17 cellular contexts compared by ENCODE assay signal in the genomic region with DNA sequence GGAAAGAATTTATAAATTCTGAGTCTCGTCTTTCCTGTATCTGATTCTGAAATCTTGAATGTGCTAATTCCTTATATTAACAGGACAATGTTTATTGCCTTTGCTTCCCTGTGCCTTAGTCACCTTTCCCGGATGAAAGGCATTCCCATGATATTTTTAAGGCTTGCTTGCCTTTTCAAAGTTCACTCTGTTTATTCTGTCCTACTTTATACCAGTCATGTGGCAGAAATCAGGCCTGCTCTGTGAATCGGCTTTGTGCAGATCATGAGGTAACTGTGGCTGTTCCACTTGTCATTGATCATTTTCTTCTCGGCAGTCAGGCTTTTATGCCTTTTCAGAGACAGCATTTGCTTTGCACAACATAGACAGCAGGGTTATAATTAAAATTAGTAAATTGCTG. TPM values are rescaled to one million over a fixed set of nuclear protein-coding genes. Genes with fewer than 3 reads are reported as not detected.
DNase-seq lines count a peak whose midpoint lies in the region; ATAC-seq, FAIRE-seq and TF ChIP-seq lines count a peak whose summit lies in the region.
"Had no signal": no experiment of that assay in that cellular context is flagged by ENCODE, and none has a peak within 500 bp of the region (broad histone marks: within the 10 kb centered on the region; RNA-seq: fewer than 3 reads in every experiment).

No MANE protein-coding gene starts in this region.

- H3K4me2 ChIP-seq in astrocyte (ENCODE audit: low read length), result peak overlapping the region; percentile 32

- intact Hi-C loops in right cardiac atrium (cut with DNase I), result no loop called here

- no peak overlapping the region for H3K4me3 Mint-ChIP-seq in astrocyte (ENCODE audit: unreplicated experiment)
- H3K4me3 Mint-ChIP-seq: activated CD4-positive, alpha-beta memory T cell treated with anti-CD3 and anti-CD28 coated beads for 36 hours; activated naive CD8-positive, alpha-beta T cell treated with anti-CD3 and anti-CD28 coated beads for 36 hours; immature natural killer cell had no signal

- no peak for TF ChIP-seq CTCF in astrocyte (IDR thresholded peaks at IDR 0.05; ENCODE audit: insufficient read depth, low read depth, low read length)
- TF ChIP-seq CTCF in GM13976 (IDR thresholded peaks at IDR 0.05; ENCODE audit: borderline replicate concordance, control extremely low read depth, extremely low read depth, insufficient read depth, missing control alignments), result no peak

- H3K27ac Mint-ChIP-seq in astrocyte (ENCODE audit: unreplicated experiment), result no peak overlapping the region
- H3K27ac Mint-ChIP-seq: activated CD4-positive, alpha-beta memory T cell treated with anti-CD3 and anti-CD28 coated beads for 36 hours; activated naive CD8-positive, alpha-beta T cell treated with anti-CD3 and anti-CD28 coated beads for 36 hours; immature natural killer cell had no signal

- H3K27ac ChIP-seq in astrocyte (ENCODE audit: low read depth, low read length), result no peak overlapping the region
- peak overlapping the region; percentile 75 for H3K27ac ChIP-seq in right cardiac atrium (ENCODE audit: low read length)

- no peaks in the 10 kb centered on the region for H3K27me3 Mint-ChIP-seq in astrocyte (ENCODE audit: low read depth, unreplicated experiment)
- H3K27me3 Mint-ChIP-seq: activated CD4-positive, alpha-beta memory T cell treated with anti-CD3 and anti-CD28 coated beads for 36 hours; activated naive CD8-positive, alpha-beta T cell treated with anti-CD3 and anti-CD28 coated beads for 36 hours had no signal

- DNase-seq in G401 (ENCODE audit: low spot score), result peak; percentile 45
- peak; percentile 67 for DNase-seq in astrocyte (ENCODE audit: low read depth)
- no peak for DNase-seq in right cardiac atrium
- DNase-seq in putamen (ENCODE audit: low spot score), result peak; percentile 72
- no peak for DNase-seq in GM13976 (ENCODE audit: low spot score)
- DNase-seq in NCI-H748 treated with DMSO at 0.1 percent for 48 hours (lab: John Stamatoyannopoulos, UW), result no peak
- no peak for DNase-seq in NCI-H2227 treated with DMSO at 0.1 percent for 48 hours (lab: John Stamatoyannopoulos, UW)
- no peak for DNase-seq in DMS153 (lab: John Stamatoyannopoulos, UW)
- DNase-seq: activated CD4-positive, alpha-beta memory T cell treated with anti-CD3 and anti-CD28 coated beads for 36 hours; activated naive CD8-positive, alpha-beta T cell treated with anti-CD3 and anti-CD28 coated beads for 36 hours; AML-193; erythroblast; immature natural killer cell; NCI-H1105; occipital lobe had no signal

- H3K9me3 Mint-ChIP-seq in astrocyte (ENCODE audit: unreplicated experiment), result no peaks in the 10 kb centered on the region
- H3K9me3 Mint-ChIP-seq: activated CD4-positive, alpha-beta memory T cell treated with anti-CD3 and anti-CD28 coated beads for 36 hours; activated naive CD8-positive, alpha-beta T cell treated with anti-CD3 and anti-CD28 coated beads for 36 hours; immature natural killer cell had no signal

- H4K20me1 ChIP-seq in astrocyte (ENCODE audit: insufficient read depth, low read length), result peaks cover under 1% of the 10 kb centered on the region

- H3K9me3 ChIP-seq in astrocyte (ENCODE audit: insufficient read depth, low read depth, low read length) (no peaks in the 10 kb centered on the region), right cardiac atrium (ENCODE audit: control insufficient read depth, low read length) (no peaks in the 10 kb centered on the region)
- H3K9me3 ChIP-seq: tibial nerve had no signal

- H3K36me3 ChIP-seq in astrocyte (ENCODE audit: insufficient read depth, low read length), result peaks cover 10% of the 10 kb centered on the region

- ATAC-seq in right cardiac atrium, result no peak

- H3K79me2 ChIP-seq in astrocyte (ENCODE audit: insufficient read depth, low read length), result peaks cover 7% of the 10 kb centered on the region

- H3K4me3 ChIP-seq in astrocyte (ENCODE audit: insufficient read depth, low read depth, low read length) (no peak overlapping the region), right cardiac atrium (ENCODE audit: low read length) (no peak overlapping the region)
- H3K4me3 ChIP-seq: tibial nerve had no signal

- in situ Hi-C loops in G401 (cut with HindIII; ENCODE audit: low sequenced_read_pairs), result no loop called here
- in situ Hi-C loops in GM13976 (cut with MboI; ENCODE audit: low sequenced_read_pairs, unreplicated experiment), result no loop called here

- H3K4me1 ChIP-seq in astrocyte (ENCODE audit: insufficient read depth, low read length) (peaks cover 10% of the 10 kb centered on the region), right cardiac atrium (ENCODE audit: control insufficient read depth, insufficient read depth, low read length) (peaks cover 3% of the 10 kb centered on the region)

- FAIRE-seq in astrocyte (lab: Jason Lieb, UNC), result no peak

- no peaks in the 10 kb centered on the region for H3K27me3 ChIP-seq in astrocyte (ENCODE audit: insufficient read depth, low read length)
- H3K27me3 ChIP-seq in right cardiac atrium (ENCODE audit: control insufficient read depth, insufficient read depth), result no peaks in the 10 kb centered on the region
- H3K27me3 ChIP-seq: tibial nerve had no signal

- peak overlapping the region; percentile 34 for H3K9ac ChIP-seq in astrocyte (ENCODE audit: low read length)

- H2AFZ ChIP-seq in astrocyte (ENCODE audit: low read depth, low read length), result no peak overlapping the region

- 54% methylated on average over 4 of the region's 4 CpGs for WGBS in right cardiac atrium

- H3K4me1 Mint-ChIP-seq in astrocyte (ENCODE audit: low read depth, unreplicated experiment), result no peaks in the 10 kb centered on the region
- H3K4me1 Mint-ChIP-seq: immature natural killer cell had no signal

- peaks cover 12% of the 10 kb centered on the region for H3K36me3 Mint-ChIP-seq in astrocyte (ENCODE audit: low read depth, unreplicated experiment)

RNA-seq across cellular contexts. Expression of gene ABCC11, which starts 28.8 kb away (rescaled TPM):
- total RNA-seq in G401 (2014; rRNA removed; shearing (Covaris generic)), result 0.03 and 0.12 TPM in 2 replicates
- 0.29 and 0.32 TPM in 2 replicates for total RNA-seq in astrocyte
- under 1 TPM in 2 of 4 donors, not detected in 2; 0.09 to 0.25 TPM for total RNA-seq in right cardiac atrium
- polyA plus RNA-seq in right cardiac atrium, result 0.09 TPM
- total RNA-seq: T-helper 1 cell treated with Interleukin-12 subunit alpha and Interleukin-12 subunit beta and Interleukin-4 antibody, amounts not matched to agents 30 ng/mL and 1 ng/mL, for 36 hours; tibial nerve had no signal

RNA-seq across cellular contexts. Expression of gene LONP2, which starts 32.0 kb away (rescaled TPM):
- 21.2 and 36.1 TPM in 2 replicates for total RNA-seq in G401 (2014; rRNA removed; shearing (Covaris generic))
- total RNA-seq in astrocyte (50.5 and 50.7 TPM in 2 replicates), right cardiac atrium (10 to 100 TPM; 69.6 to 79.3 (median 75.8) TPM)
- polyA plus RNA-seq in right cardiac atrium, result 29.3 TPM

Comparison
In these comparisons a context has a peak if more than half of its experiments do, and no peak if none do; other contexts are left out.
1. DNase-seq: peak in G401 (single experiment), astrocyte (single experiment) and putamen (single experiment); none in right cardiac atrium (0 of 3), GM13976 (single experiment), NCI-H748 treated with DMSO at 0.1 percent for 48 hours (single experiment), NCI-H2227 treated with DMSO at 0.1 percent for 48 hours (single experiment) and DMS153 (single experiment).